Comparison of ENCODE assay signal across 1 cellular context in genomic region chr1:182588460-182589396, GRCh38.
A peak's percentile ranks its signal among the peaks of the same experiment; 100 is the strongest.
TF ChIP-seq lines count a peak whose summit lies in the region.

Gene RNASEL, minus strand, starts transcription at chr1:182589256. Its CDS starts 2,450 bp downstream, at chr1:182586806.

TF ChIP-seq in K562, 482 proteins besides CTCF, POLR2A, EP300 and RAD21 (continued from another document and continues in another):
- TF ChIP-seq RREB1 (CRISPR knock-in tag; IDR thresholded peaks at IDR 0.05) (peak; percentile 65; the same call in 1 of the 2 replicates), ATF1 (CRISPR knock-in tag; IDR thresholded peaks at IDR 0.05) (no peak), ATF1 (tag; IDR thresholded peaks at IDR 0.05) (peak; percentile 91), ZNF212 (CRISPR knock-in tag; IDR thresholded peaks at IDR 0.05) (no peak), LARP7 (IDR thresholded peaks at IDR 0.05) (no peak), HES1 (IDR thresholded peaks at IDR 0.05; ENCODE audit: low read depth) (no peak), HIVEP1 (CRISPR knock-in tag; IDR thresholded peaks at IDR 0.05) (no peak), SIN3B (IDR thresholded peaks at IDR 0.05; ENCODE audit: low read depth) (no peak), BCL6 (CRISPR knock-in tag; IDR thresholded peaks at IDR 0.05) (no peak), NFXL1 (CRISPR knock-in tag; IDR thresholded peaks at IDR 0.05) (no peak), ZFPM2 (CRISPR knock-in tag; IDR thresholded peaks at IDR 0.05) (no peak), UBTF (IDR thresholded peaks at IDR 0.05; ENCODE audit: borderline replicate concordance in 1 of 2, low read depth in 2 of 2, low read length in 2 of 2) (0 out of 4 replicates have a peak, but pooled peaks of 1 of the 2 experiments have one; percentile 23), RBM22 (IDR thresholded peaks at IDR 0.05; ENCODE audit: low read depth, low read length, poor library complexity, severe bottlenecking) (no peak), GATAD2B (IDR thresholded peaks at IDR 0.05; ENCODE audit: borderline replicate concordance) (no peak), RNF2 (IDR thresholded peaks at IDR 0.05) (no peak), JUNB (CRISPR knock-in tag; conservative IDR thresholded peaks at IDR 0.05) (0 out of 2 replicates have a peak, but pooled peaks have one; percentile 35), ZNF253 (CRISPR knock-in tag; conservative IDR thresholded peaks at IDR 0.05) (no peak), ZNF644 (tag; IDR thresholded peaks at IDR 0.05; ENCODE audit: low read depth) (no peak), PCBP1 (IDR thresholded peaks at IDR 0.05; ENCODE audit: low read depth, low read length, poor library complexity, severe bottlenecking) (no peak), ZNF740 (CRISPR knock-in tag; IDR thresholded peaks at IDR 0.05) (no peak), ZNF740 (tag; IDR thresholded peaks at IDR 0.05) (no peak), CBX8 (IDR thresholded peaks at IDR 0.05; ENCODE audit: borderline replicate concordance, extremely low read depth, low read depth, low read length, poor library complexity, severe bottlenecking) (no peak), SMARCB1 (IDR thresholded peaks at IDR 0.05; ENCODE audit: insufficient read length, low read depth) (no peak), ZNF134 (CRISPR knock-in tag; conservative IDR thresholded peaks at IDR 0.05) (0 out of 2 replicates have a peak, but pooled peaks have one; percentile 22), ZNF778 (CRISPR knock-in tag; IDR thresholded peaks at IDR 0.05) (no peak), MNT (conservative IDR thresholded peaks at IDR 0.05) (peak; percentile 25 to 56; a peak in 2 of 4 replicates), MAFK (IDR thresholded peaks at IDR 0.05; ENCODE audit: low read length) (peak; percentile 29; the same call in 1 of the 2 replicates), CBFA2T3 (IDR thresholded peaks at IDR 0.05) (no peak), CBX1 (IDR thresholded peaks at IDR 0.05; ENCODE audit: low read depth) (no peak), BACH1 (tag; IDR thresholded peaks at IDR 0.05) (peak; percentile 45; the same call in 1 of the 2 replicates), NR0B1 (IDR thresholded peaks at IDR 0.05; ENCODE audit: partially characterized antibody) (no peak), DPF2 (IDR thresholded peaks at IDR 0.05) (peak; percentile 51; the same call in 1 of the 2 replicates), ZNF511 (CRISPR knock-in tag; IDR thresholded peaks at IDR 0.05) (peak; percentile 65; the same call in 1 of the 2 replicates), SMARCE1 (IDR thresholded peaks at IDR 0.05) (peak; percentile 47; the same call in 1 of the 2 replicates), FIP1L1 (IDR thresholded peaks at IDR 0.05; ENCODE audit: low read depth, low read length, poor library complexity, severe bottlenecking) (no peak), KLF13 (tag; IDR thresholded peaks at IDR 0.05; ENCODE audit: borderline replicate concordance, low read depth) (no peak), ZNF232 (CRISPR knock-in tag; IDR thresholded peaks at IDR 0.05) (no peak), TFAP4 (CRISPR knock-in tag; IDR thresholded peaks at IDR 0.05; ENCODE audit: borderline replicate concordance) (no peak; the same call in 1 of the 2 replicates), MCM7 (IDR thresholded peaks at IDR 0.05) (no peak), MCM5 (IDR thresholded peaks at IDR 0.05; ENCODE audit: low read depth) (no peak), CTCFL (IDR thresholded peaks at IDR 0.05; ENCODE audit: borderline replicate concordance, insufficient read depth, low read depth, low read length, poor library complexity, severe bottlenecking) (no peak), KLF6 (CRISPR knock-in tag; IDR thresholded peaks at IDR 0.05; ENCODE audit: borderline replicate concordance) (no peak), GATAD2A (IDR thresholded peaks at IDR 0.05) (no peak), TBP (optimal IDR thresholded peaks at IDR 0.05; ENCODE audit: low read depth, low read length) (peak; percentile 60), TEAD2 (tag; IDR thresholded peaks at IDR 0.05) (no peak)
